Comparison of ENCODE assay signal across 1 cellular context in genomic region chr11:47176328-47177228, GRCh38.
A peak's percentile ranks its signal among the peaks of the same experiment; 100 is the strongest.
TF ChIP-seq lines count a peak whose summit lies in the region.

ARFGAP2 (minus strand) TSS chr11:47176879; CDS start chr11:47176853, 26 bp downstream.

TF ChIP-seq in HepG2, 621 proteins besides CTCF, POLR2A, EP300 and RAD21 (continued from another document and continues in another):
- TF ChIP-seq ZBTB39 (CRISPR knock-in tag; IDR thresholded peaks at IDR 0.05) (no peak), REL (CRISPR knock-in tag; conservative IDR thresholded peaks at IDR 0.05) (no peak), ELF3 (CRISPR knock-in tag; IDR thresholded peaks at IDR 0.05) (peak; percentile 31; the same call in 1 of the 2 replicates), THRA (CRISPR knock-in tag; IDR thresholded peaks at IDR 0.05; ENCODE audit: borderline replicate concordance) (no peak), FOSL1 (CRISPR knock-in tag; IDR thresholded peaks at IDR 0.05; ENCODE audit: borderline replicate concordance) (no peak), ZBTB3 (CRISPR knock-in tag; IDR thresholded peaks at IDR 0.05; ENCODE audit: borderline replicate concordance, low read depth) (0 out of 2 replicates have a peak, but pooled peaks have one; percentile 76), YY1 (IDR thresholded peaks at IDR 0.05; ENCODE audit: insufficient read depth, insufficient replicate concordance, low read depth, low read length) (peak; percentile 97), RARA (CRISPR knock-in tag; IDR thresholded peaks at IDR 0.05) (no peak), ZSCAN25 (CRISPR knock-in tag; IDR thresholded peaks at IDR 0.05) (no peak), NR2F6 (IDR thresholded peaks at IDR 0.05) (no peak), NR2F6 (CRISPR knock-in tag; IDR thresholded peaks at IDR 0.05) (no peak), NR3C1 (CRISPR knock-in tag; IDR thresholded peaks at IDR 0.05) (no peak), ZNF17 (CRISPR knock-in tag; IDR thresholded peaks at IDR 0.05) (no peak), NFYC (CRISPR knock-in tag; IDR thresholded peaks at IDR 0.05) (peak; percentile 85), MAZ (IDR thresholded peaks at IDR 0.05; ENCODE audit: borderline replicate concordance, low read depth, low read length) (0 out of 2 replicates have a peak, but pooled peaks have one; percentile 30), MAZ (CRISPR knock-in tag; IDR thresholded peaks at IDR 0.05; ENCODE audit: low read depth) (0 out of 2 replicates have a peak, but pooled peaks have one; percentile 13), ZNF552 (CRISPR knock-in tag; IDR thresholded peaks at IDR 0.05; ENCODE audit: borderline replicate concordance) (no peak; the same call in 1 of the 2 replicates), ATRX (CRISPR knock-in tag; IDR thresholded peaks at IDR 0.05; ENCODE audit: borderline replicate concordance) (no peak), AFF4 (CRISPR knock-in tag; IDR thresholded peaks at IDR 0.05) (no peak), ZNF788 (CRISPR knock-in tag; IDR thresholded peaks at IDR 0.05; ENCODE audit: borderline replicate concordance) (no peak), CBFB (CRISPR knock-in tag; IDR thresholded peaks at IDR 0.05) (0 out of 2 replicates have a peak, but pooled peaks have one; percentile 33), BRF2 (CRISPR knock-in tag; IDR thresholded peaks at IDR 0.05) (peak; percentile 53; the same call in 1 of the 2 replicates), ARID3A (IDR thresholded peaks at IDR 0.05; ENCODE audit: low read depth, low read length) (no peak), BCL6 (CRISPR knock-in tag; IDR thresholded peaks at IDR 0.05) (peak; percentile 48; the same call in 1 of the 2 replicates), STAT6 (CRISPR knock-in tag; IDR thresholded peaks at IDR 0.05; ENCODE audit: borderline replicate concordance) (peak; percentile 29; the same call in 1 of the 2 replicates), ZNF83 (CRISPR knock-in tag; IDR thresholded peaks at IDR 0.05; ENCODE audit: borderline replicate concordance) (no peak), E2F5 (CRISPR knock-in tag; conservative IDR thresholded peaks at IDR 0.05) (no peak), TRIM22 (IDR thresholded peaks at IDR 0.05) (no peak), ZNF260 (CRISPR knock-in tag; IDR thresholded peaks at IDR 0.05; ENCODE audit: borderline replicate concordance, low read depth) (no peak), TEAD3 (CRISPR knock-in tag; optimal IDR thresholded peaks at IDR 0.05; ENCODE audit: borderline replicate concordance) (no peak), ZNF367 (CRISPR knock-in tag; IDR thresholded peaks at IDR 0.05; ENCODE audit: borderline replicate concordance) (peak; percentile 63; the same call in 1 of the 2 replicates), KLF16 (CRISPR knock-in tag; IDR thresholded peaks at IDR 0.05) (0 out of 4 replicates have a peak, but pooled peaks of 1 of the 2 experiments have one; percentile 32), KDM4B (CRISPR knock-in tag; IDR thresholded peaks at IDR 0.05) (no peak), PHF8 (CRISPR knock-in tag; IDR thresholded peaks at IDR 0.05) (peak; percentile 83), ATF2 (CRISPR knock-in tag; IDR thresholded peaks at IDR 0.05) (no peak), ZBTB2 (CRISPR knock-in tag; IDR thresholded peaks at IDR 0.05; ENCODE audit: low read depth) (no peak), HDAC6 (IDR thresholded peaks at IDR 0.05; ENCODE audit: low read depth, low read length) (no peak), ZNF263 (CRISPR knock-in tag; IDR thresholded peaks at IDR 0.05) (no peak), ZFP41 (CRISPR knock-in tag; IDR thresholded peaks at IDR 0.05; ENCODE audit: borderline replicate concordance) (no peak), TAF15 (IDR thresholded peaks at IDR 0.05; ENCODE audit: low read depth, low read length, poor library complexity, severe bottlenecking) (peak; percentile 98), ZNF607 (CRISPR knock-in tag; IDR thresholded peaks at IDR 0.05; ENCODE audit: borderline replicate concordance) (peak; percentile 58), RFX5 (IDR thresholded peaks at IDR 0.05; ENCODE audit: low read depth, low read length) (peak; percentile 18; the same call in 1 of the 2 replicates), MTA1 (CRISPR knock-in tag; IDR thresholded peaks at IDR 0.05; ENCODE audit: borderline replicate concordance) (0 out of 2 replicates have a peak, but pooled peaks have one; percentile 21), ZNF430 (CRISPR knock-in tag; IDR thresholded peaks at IDR 0.05) (peak; percentile 75; the same call in 1 of the 2 replicates), ARID2 (CRISPR knock-in tag; IDR thresholded peaks at IDR 0.05; ENCODE audit: borderline replicate concordance) (no peak), RCOR2 (CRISPR knock-in tag; IDR thresholded peaks at IDR 0.05) (no peak), PTBP1 (IDR thresholded peaks at IDR 0.05; ENCODE audit: low read depth, low read length, poor library complexity, severe bottlenecking) (no peak)
